Comparison of ENCODE assay signal across 8 cellular contexts in genomic region chr2:238288650-238289573, GRCh38. TPM values are rescaled to one million over a fixed set of nuclear protein-coding genes. Genes with fewer than 3 reads are reported as not detected.
DNase-seq lines count a peak whose midpoint lies in the region; ATAC-seq, FAIRE-seq and TF ChIP-seq lines count a peak whose summit lies in the region.

No MANE protein-coding gene starts in this region.

- TF ChIP-seq CTCF in coronary artery (IDR thresholded peaks at IDR 0.05), result no peak

- H3K4me3 ChIP-seq in BLaER1 (peak overlapping the region; percentile 94), coronary artery (peak overlapping the region; percentile 84)

- H4K20me1 ChIP-seq in BLaER1, result peaks cover 43% of the 10 kb centered on the region

- H3K4me1 ChIP-seq in BLaER1, result peaks cover 62% of the 10 kb centered on the region

- peak overlapping the region; percentile 90 for H3K9ac ChIP-seq in BLaER1

- H3K4me2 ChIP-seq in BLaER1, result peak overlapping the region; percentile 85

- DNase-seq in GM19239 (ENCODE audit: insufficient read length, low spot score) (peak; percentile 93), NCI-H524 (lab: John Stamatoyannopoulos, UW) (peak; percentile 93 to 98), coronary artery (ENCODE audit: low spot score) (peak; percentile 99), left lobe of liver (ENCODE audit: low spot score) (peak; percentile 99)
- peak; percentile 98 for DNase-seq in activated CD4-positive, alpha-beta T cell treated with anti-CD3 and anti-CD28 coated beads for 48 hours
- DNase-seq in stimulated activated CD4-positive, alpha-beta T cell treated with anti-CD3 and anti-CD28 coated beads, Interleukin-2, amount 100 ng/mL, for 4 hours (ENCODE audit: low read depth), result peak; percentile 96

- FAIRE-seq in GM19239 (lab: Jason Lieb, UNC), result peak; percentile 93

- no peaks in the 10 kb centered on the region for H3K9me3 ChIP-seq in BLaER1

- no peaks in the 10 kb centered on the region for H3K36me3 ChIP-seq in BLaER1

- ATAC-seq in HG03457 (IDR thresholded peaks at IDR 0.05; ENCODE audit: unreplicated experiment) (peak; percentile 88), left lobe of liver (peak; percentile 79)

- H3K27me3 ChIP-seq in BLaER1, result no peaks in the 10 kb centered on the region

- peak overlapping the region; percentile 92 for H3K27ac ChIP-seq in BLaER1
- H3K27ac ChIP-seq in coronary artery, result peak overlapping the region; percentile 90 to 94

RNA-seq across cellular contexts. Expression of gene PER2, which starts 0.5 kb away (rescaled TPM):
- total RNA-seq in left lobe of liver, result 8.0 TPM

RNA-seq across cellular contexts. Expression of gene TRAF3IP1, which starts 31.4 kb away (rescaled TPM):
- 9.0 TPM for total RNA-seq in left lobe of liver

RNA-seq across cellular contexts. Expression of gene HES6, which starts 49.1 kb away (rescaled TPM):
- total RNA-seq in left lobe of liver, result 5.3 TPM

Comparison
In these comparisons a context has a peak if more than half of its experiments do, and no peak if none do; other contexts are left out.
1. Peak in every context shown above with its lines: DNase-seq, ATAC-seq, H3K4me3 ChIP-seq and H3K27ac ChIP-seq.